ENCODE assay signal across 9 cellular contexts in the genomic region with DNA sequence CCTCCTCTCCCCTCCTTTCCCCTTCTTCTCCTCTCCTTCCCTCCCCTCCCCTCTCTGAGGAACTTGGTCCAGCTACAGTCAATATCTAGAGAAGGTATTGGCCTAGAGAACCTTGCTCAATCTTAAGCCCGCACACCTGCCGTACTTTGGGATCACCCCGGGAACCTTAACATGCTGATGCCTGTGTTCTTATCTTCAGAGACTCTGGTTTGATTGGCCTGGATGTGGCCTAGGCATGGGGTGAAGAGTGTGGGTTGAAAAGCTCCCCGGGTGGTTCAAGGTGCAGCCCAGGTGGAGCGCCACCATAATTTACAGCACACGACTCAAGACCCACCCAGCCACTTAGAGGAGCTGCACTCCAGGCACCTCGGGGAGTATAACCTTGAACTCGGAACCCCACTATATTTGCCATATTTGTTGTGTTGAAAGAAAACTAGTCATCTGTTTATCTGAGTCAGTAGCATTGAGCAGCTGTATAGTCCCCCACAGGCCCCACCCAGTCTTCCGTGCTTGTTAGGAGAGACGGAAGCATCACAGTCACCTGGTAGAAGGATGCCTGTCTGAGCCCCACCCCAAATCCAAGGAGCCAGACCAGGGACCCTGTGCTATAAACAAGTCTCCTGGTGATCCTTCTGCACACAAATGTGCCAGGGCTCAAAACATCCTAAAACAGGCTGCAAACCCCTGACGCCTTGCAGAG. TPM values are rescaled to one million over a fixed set of nuclear protein-coding genes. Genes with fewer than 3 reads are reported as not detected.
DNase-seq lines count a peak whose midpoint lies in the region; ATAC-seq and TF ChIP-seq lines count a peak whose summit lies in the region.
"Had no signal": no experiment of that assay in that cellular context is flagged by ENCODE, and none has a peak within 500 bp of the region (broad histone marks: within the 10 kb centered on the region; RNA-seq: fewer than 3 reads in every experiment).

No MANE protein-coding gene starts in this region.

- no peak overlapping the region for H2BK15ac ChIP-seq in mesenchymal stem cell (ENCODE audit: low read depth, poor library complexity, severe bottlenecking)

- H3K27me3 Mint-ChIP-seq in MCF 10A (ENCODE audit: insufficient read depth, unreplicated experiment), result no peaks in the 10 kb centered on the region

- no peak overlapping the region for H2BK5ac ChIP-seq in mesenchymal stem cell (ENCODE audit: low read depth, low read length, poor library complexity, severe bottlenecking)

- CTCF ChIA-PET in MCF 10A (lab: Yijun Ruan, JAX), result interaction anchor here (0.6 kb wide), 1 partner anchor 79 kb away, joined by 5 read pairs; no protein-coding TSS in a partner anchor

- no peaks in the 10 kb centered on the region for H3K9me3 Mint-ChIP-seq in MCF 10A (ENCODE audit: unreplicated experiment)

- no peak overlapping the region for H3K4me2 ChIP-seq in mesenchymal stem cell (ENCODE audit: low read length, poor library complexity, severe bottlenecking)

- no TSS peak for BruUV-seq in MCF 10A (replicated peaks; lab: Mats Ljungman, UMichigan)

- no peak overlapping the region for H3K9ac ChIP-seq in mesenchymal stem cell (ENCODE audit: low read length)

- peak overlapping the region in 1 of 2 experiments; percentile 18 for H2BK12ac ChIP-seq in mesenchymal stem cell (ENCODE audit: low read length in 2 of 2)

- WGBS in mesenchymal stem cell, result 76% methylated on average over 8 of the region's 11 CpGs
- WGBS in lower leg skin, 2 donors, result 75 to 77% methylated on average over 11 of the region's 11 CpGs

- H3K4ac ChIP-seq in mesenchymal stem cell (ENCODE audit: low read depth in 1 of 2, low read length in 2 of 2), result no peak overlapping the region

- intact Hi-C loops in MCF 10A (cut with micrococcal nuclease) (no loop called here), lower leg skin (cut with DNase I; ENCODE audit: low total_unique reads) (no loop called here)

- no peaks in the 10 kb centered on the region for H3K36me3 Mint-ChIP-seq in MCF 10A (ENCODE audit: insufficient read depth, unreplicated experiment)

- no peak for ATAC-seq in HG03460 (IDR thresholded peaks at IDR 0.05; ENCODE audit: unreplicated experiment)

- no peak overlapping the region for H3K4me3 ChIP-seq in mesenchymal stem cell (ENCODE audit: insufficient read depth in 1 of 2, low read depth in 1 of 2, low read length in 2 of 2)
- no peak overlapping the region for H3K4me3 ChIP-seq in lower leg skin (ENCODE audit: low read depth, poor library complexity, severe bottlenecking)

- TF ChIP-seq POLR2A in lower leg skin (IDR thresholded peaks at IDR 0.05), result no peak

- peaks cover 0 to 42% of the 10 kb centered on the region in 2 experiments for H3K27me3 ChIP-seq in mesenchymal stem cell (ENCODE audit: control insufficient read depth in 1 of 2, insufficient read depth in 1 of 2, low read length in 2 of 2)

- H3K27ac ChIP-seq in mesenchymal stem cell (ENCODE audit: low read length, poor library complexity, severe bottlenecking), result no peak overlapping the region

- H3K4me1 ChIP-seq in mesenchymal stem cell (ENCODE audit: control insufficient read depth, insufficient read depth, low read depth, low read length), result peaks cover 12% of the 10 kb centered on the region

- POLR2A ChIA-PET in MCF 10A (lab: Yijun Ruan, JAX), result interaction anchor here (1.3 kb wide), 1 partner anchor 11 kb away, joined by 3 read pairs; no protein-coding TSS in a partner anchor

- H2BK120ac ChIP-seq in mesenchymal stem cell (ENCODE audit: low read depth, low read length), result no peak overlapping the region

- no peak overlapping the region for H2AFZ ChIP-seq in mesenchymal stem cell (ENCODE audit: low read depth, low read length)

- no peaks in the 10 kb centered on the region for H3K9me3 ChIP-seq in mesenchymal stem cell (ENCODE audit: control insufficient read depth, low read length)

- no peak overlapping the region for H3K4me3 Mint-ChIP-seq in MCF 10A (ENCODE audit: unreplicated experiment)

- no peak overlapping the region for H3K14ac ChIP-seq in mesenchymal stem cell (ENCODE audit: low read length in 2 of 2)

- no peaks in the 10 kb centered on the region for H3K79me1 ChIP-seq in mesenchymal stem cell (replicated peaks; ENCODE audit: low read length, poor library complexity, severe bottlenecking)

- H3K18ac ChIP-seq in mesenchymal stem cell (ENCODE audit: low read depth in 1 of 2, low read length in 2 of 2), result no peak overlapping the region

- H4K8ac ChIP-seq in mesenchymal stem cell (ENCODE audit: low read length), result no peak overlapping the region

- DNase-seq in stimulated activated CD4-positive, alpha-beta T cell treated with anti-CD3 and anti-CD28 coated beads, Interleukin-15, amount 100 ng/mL, for 24 hours, result peak; percentile 81
- DNase-seq in stimulated activated CD4-positive, alpha-beta T cell treated with anti-CD3 and anti-CD28 coated beads, Interleukin-12 subunit alpha, Interleukin-12 subunit beta, amount 100 ng/mL, for 4 hours, result no peak
- DNase-seq in activated T-helper 1 cell treated with Interleukin-2 at 50 U/mL for 16 hours (ENCODE audit: low read depth) (peak; percentile 65), mesenchymal stem cell (peak; percentile 36), MCF 10A (ENCODE audit: unreplicated experiment) (no peak), NCI-H446 treated with DMSO at 0.1 percent for 48 hours (lab: John Stamatoyannopoulos, UW) (no peak), lower leg skin (ENCODE audit: low spot score in 2 of 2) (no peak)
- DNase-seq: SHP77 had no signal

- H2AK5ac ChIP-seq in mesenchymal stem cell (ENCODE audit: low read length, severe bottlenecking), result no peak overlapping the region

- TF ChIP-seq CTCF in MCF 10A (IDR thresholded peaks at IDR 0.05; ENCODE audit: unreplicated experiment), result no peak
- no peak for TF ChIP-seq CTCF in lower leg skin (IDR thresholded peaks at IDR 0.05)

- H3K27ac Mint-ChIP-seq in MCF 10A (ENCODE audit: low read depth, unreplicated experiment), result no peak overlapping the region

- H3K4me1 Mint-ChIP-seq in MCF 10A (ENCODE audit: insufficient read depth, unreplicated experiment), result peaks cover 13% of the 10 kb centered on the region

- H3K36me3 ChIP-seq in mesenchymal stem cell (ENCODE audit: control insufficient read depth in 1 of 2, insufficient read depth in 2 of 2, low read depth in 1 of 2, low read length in 2 of 2), result no peaks in the 10 kb centered on the region

- no peak overlapping the region for H3K23ac ChIP-seq in mesenchymal stem cell (ENCODE audit: low read length in 2 of 2)

- no peak overlapping the region for H4K91ac ChIP-seq in mesenchymal stem cell (ENCODE audit: low read length)

RNA-seq across cellular contexts. Expression of gene PHF19, which starts 14.4 kb away (rescaled TPM):
- 16.7 TPM for polyA plus RNA-seq in mesenchymal stem cell (2013, experiment 1 of 2)
- 15.1 TPM for polyA plus RNA-seq in mesenchymal stem cell (2013, experiment 2 of 2)
- total RNA-seq in MCF 10A (2022) (39.6 and 61.0 TPM in 2 replicates), lower leg skin (10 to 100 TPM; 11.5 to 22.1 (median 17.8) TPM)

RNA-seq across cellular contexts. Expression of gene TRAF1, which starts 35.2 kb away (rescaled TPM):
- polyA plus RNA-seq in mesenchymal stem cell (2013, experiment 1 of 2), result 0.65 TPM
- polyA plus RNA-seq in mesenchymal stem cell (2013, experiment 2 of 2), result 0.68 TPM
- total RNA-seq in MCF 10A (2022) (0.84 and 1.2 TPM in 2 replicates), lower leg skin (1 to 10 TPM; 2.6 to 4.9 (median 4.7) TPM)

RNA-seq across cellular contexts. Expression of gene PSMD5, which starts 48.7 kb away (rescaled TPM):
- polyA plus RNA-seq in mesenchymal stem cell (2013, experiment 1 of 2), result 28.5 TPM
- 28.7 TPM for polyA plus RNA-seq in mesenchymal stem cell (2013, experiment 2 of 2)
- total RNA-seq in MCF 10A (2022), result 71.0 and 91.0 TPM in 2 replicates
- 10 to 100 TPM; 30.1 to 63.7 (median 33.9) TPM for total RNA-seq in lower leg skin

Comparison
In these comparisons a context has a peak if more than half of its experiments do, and no peak if none do; other contexts are left out.
1. DNase-seq: peak in stimulated activated CD4-positive, alpha-beta T cell treated with anti-CD3 and anti-CD28 coated beads, Interleukin-15, amount 100 ng/mL, for 24 hours (single experiment), activated T-helper 1 cell treated with Interleukin-2 at 50 U/mL for 16 hours (single experiment) and mesenchymal stem cell (single experiment); none in stimulated activated CD4-positive, alpha-beta T cell treated with anti-CD3 and anti-CD28 coated beads, Interleukin-12 subunit alpha, Interleukin-12 subunit beta, amount 100 ng/mL, for 4 hours (single experiment), MCF 10A (single experiment), NCI-H446 treated with DMSO at 0.1 percent for 48 hours (single experiment) and lower leg skin (0 of 2).